14 cellular contexts compared by ENCODE assay signal in genomic region chr22:42307806-42308563, GRCh38.
"Had no signal": no experiment of that assay in that cellular context is flagged by ENCODE, and none has a peak within 500 bp of the region (broad histone marks: within the 10 kb centered on the region; RNA-seq: fewer than 3 reads in every experiment).

No MANE protein-coding gene starts in this region.

- H3K4me3 Mint-ChIP-seq: activated naive CD4-positive, alpha-beta T cell treated with anti-CD3 and anti-CD28 coated beads, Interleukin-2, amount 50 U/mL, for 24 hours; neural crest cell; stimulated activated naive CD8-positive, alpha-beta T cell treated with anti-CD3 and anti-CD28 coated beads, Interleukin-15, Interleukin-2, amounts not matched to agents 100 ng/mL and 50 ng/mL, for 24 hours had no signal

- H3K27ac ChIP-seq: breast epithelium, gastroesophageal sphincter, pancreas, upper lobe of right lung had no signal

- H3K27me3 ChIP-seq: breast epithelium, gastroesophageal sphincter, pancreas, upper lobe of right lung had no signal

- DNase-seq: activated effector memory CD4-positive, alpha-beta T cell treated with Interleukin-2 at 50 U/mL for 16 hours; amygdala; dermis blood vessel endothelial cell; kidney; mesendoderm; pancreas; stimulated activated CD4-positive, alpha-beta T cell treated with anti-CD3 and anti-CD28 coated beads, Interleukin-4, amount 100 ng/mL, for 1 hour; stimulated activated CD8-positive, alpha-beta memory T cell treated with anti-CD3 and anti-CD28 coated beads, Interleukin-4, amount 100 ng/mL, for 48 hours; upper lobe of right lung had no signal

- H3K9me3 ChIP-seq: breast epithelium, gastroesophageal sphincter, pancreas, upper lobe of right lung had no signal

- H3K27ac Mint-ChIP-seq: activated naive CD4-positive, alpha-beta T cell treated with anti-CD3 and anti-CD28 coated beads, Interleukin-2, amount 50 U/mL, for 24 hours; stimulated activated naive CD8-positive, alpha-beta T cell treated with anti-CD3 and anti-CD28 coated beads, Interleukin-15, Interleukin-2, amounts not matched to agents 100 ng/mL and 50 ng/mL, for 24 hours had no signal

- H3K36me3 Mint-ChIP-seq: activated naive CD4-positive, alpha-beta T cell treated with anti-CD3 and anti-CD28 coated beads, Interleukin-2, amount 50 U/mL, for 24 hours had no signal

- H3K9me3 Mint-ChIP-seq: activated naive CD4-positive, alpha-beta T cell treated with anti-CD3 and anti-CD28 coated beads, Interleukin-2, amount 50 U/mL, for 24 hours; neural crest cell; stimulated activated naive CD8-positive, alpha-beta T cell treated with anti-CD3 and anti-CD28 coated beads, Interleukin-15, Interleukin-2, amounts not matched to agents 100 ng/mL and 50 ng/mL, for 24 hours had no signal

- H3K27me3 Mint-ChIP-seq: activated naive CD4-positive, alpha-beta T cell treated with anti-CD3 and anti-CD28 coated beads, Interleukin-2, amount 50 U/mL, for 24 hours; stimulated activated naive CD8-positive, alpha-beta T cell treated with anti-CD3 and anti-CD28 coated beads, Interleukin-15, Interleukin-2, amounts not matched to agents 100 ng/mL and 50 ng/mL, for 24 hours had no signal

- ATAC-seq: gastroesophageal sphincter, pancreas, upper lobe of right lung had no signal
